ENCODE assay signal across 10 cellular contexts in the genomic region with DNA sequence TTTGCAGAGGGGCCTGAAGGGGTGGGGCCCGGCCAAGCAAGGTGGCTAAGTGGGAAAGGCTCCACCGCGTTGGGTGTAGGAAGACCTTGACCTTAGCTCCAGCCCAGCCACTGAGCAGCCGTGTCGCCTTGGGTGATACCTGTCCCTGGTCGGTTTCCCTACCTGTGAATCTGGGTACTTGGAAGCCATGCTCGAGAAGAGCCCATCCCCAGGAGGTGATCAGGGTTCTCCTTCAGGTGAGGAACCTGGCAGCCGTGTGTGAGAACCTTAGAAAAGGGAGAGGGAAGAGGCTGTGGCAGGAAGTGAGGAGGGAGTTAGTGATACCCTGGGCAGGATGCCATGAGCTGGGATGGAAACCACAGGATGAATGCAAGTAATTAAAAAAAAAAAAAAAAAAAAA. TPM values are rescaled to one million over a fixed set of nuclear protein-coding genes. Genes with fewer than 3 reads are reported as not detected.
DNase-seq lines count a peak whose midpoint lies in the region.
"Had no signal": no experiment of that assay in that cellular context is flagged by ENCODE, and none has a peak within 500 bp of the region (broad histone marks: within the 10 kb centered on the region; RNA-seq: fewer than 3 reads in every experiment).

No MANE protein-coding gene starts in this region.

- peak overlapping the region in 1 of 3 donors; percentile 70 for H3K9ac ChIP-seq in skeletal muscle tissue (ENCODE audit: low read depth in 1 of 3, low read length in 3 of 3)

- peak overlapping the region in 2 of 3 donors; percentile 18 to 24 for H3K4me3 ChIP-seq in skeletal muscle tissue (ENCODE audit: low read length in 3 of 3)
- H3K4me3 ChIP-seq: GM12878, prostate gland had no signal

- peak; percentile 92 for DNase-seq in H4 (ENCODE audit: low spot score)
- peak; percentile 42 for DNase-seq in RPMI8226
- peak; percentile 83 for DNase-seq in fibroblast of gingiva (ENCODE audit: low read depth)
- no peak for DNase-seq in NCI-H345 treated with DMSO at 0.1 percent for 48 hours (lab: John Stamatoyannopoulos, UW; ENCODE audit: unreplicated experiment)
- DNase-seq in NAMALWA (ENCODE audit: low spot score): no peak
- no peak for DNase-seq in T1000 (lab: John Stamatoyannopoulos, UW)
- DNase-seq: NK-92 treated with Interleukin-12 subunit alpha and Interleukin-12 subunit beta, amount 100 ng/mL, for 24 hours had no signal

- peaks cover 0 to 3% (median 0%) of the 10 kb centered on the region in 3 donors for H3K9me3 ChIP-seq in skeletal muscle tissue (ENCODE audit: control insufficient read depth in 3 of 3, low read length in 3 of 3)
- H3K9me3 ChIP-seq: prostate gland had no signal

- H3K36me3 ChIP-seq in skeletal muscle tissue (ENCODE audit: control insufficient read depth in 3 of 3, insufficient read depth in 3 of 3, low read length in 3 of 3): no peaks in the 10 kb centered on the region
- H3K36me3 ChIP-seq: prostate gland had no signal

- H3K27me3 ChIP-seq in skeletal muscle tissue (ENCODE audit: control insufficient read depth in 3 of 3, insufficient read depth in 3 of 3, low read length in 3 of 3): no peaks in the 10 kb centered on the region

- peak overlapping the region; percentile 56 for H3K27ac ChIP-seq in skeletal muscle tissue (ENCODE audit: low read depth, low read length)
- H3K27ac ChIP-seq: prostate gland had no signal

- peaks cover 25 to 34% (median 31%) of the 10 kb centered on the region in 3 donors for H3K4me1 ChIP-seq in skeletal muscle tissue (ENCODE audit: control insufficient read depth in 3 of 3, insufficient read depth in 3 of 3, low read length in 3 of 3)
- H3K4me1 ChIP-seq: prostate gland had no signal

RNA-seq across cellular contexts. Expression of a gene that starts 21.6 kb away (rescaled TPM):
- 4.2 and 4.6 TPM in 2 replicates for total RNA-seq in H4 (2014; rRNA removed; shearing (Covaris generic))
- total RNA-seq in skeletal muscle tissue: 18.8 TPM

Comparison
In these comparisons a context has a peak if more than half of its experiments do, and no peak if none do; other contexts are left out.
1. DNase-seq: peak in H4 (single experiment), RPMI8226 (single experiment) and fibroblast of gingiva (single experiment); none in NCI-H345 treated with DMSO at 0.1 percent for 48 hours (single experiment), NAMALWA (single experiment) and T1000 (single experiment).